1 cellular context compared by ENCODE assay signal in genomic region chr3:24067483-24067882, GRCh38.
TF ChIP-seq lines count a peak whose summit lies in the region.

No MANE protein-coding gene starts in this region.

TF ChIP-seq in SK-N-SH, 30 proteins besides CTCF, POLR2A, EP300 and RAD21 (continued from another document):
- TF ChIP-seq, protein P1, sequence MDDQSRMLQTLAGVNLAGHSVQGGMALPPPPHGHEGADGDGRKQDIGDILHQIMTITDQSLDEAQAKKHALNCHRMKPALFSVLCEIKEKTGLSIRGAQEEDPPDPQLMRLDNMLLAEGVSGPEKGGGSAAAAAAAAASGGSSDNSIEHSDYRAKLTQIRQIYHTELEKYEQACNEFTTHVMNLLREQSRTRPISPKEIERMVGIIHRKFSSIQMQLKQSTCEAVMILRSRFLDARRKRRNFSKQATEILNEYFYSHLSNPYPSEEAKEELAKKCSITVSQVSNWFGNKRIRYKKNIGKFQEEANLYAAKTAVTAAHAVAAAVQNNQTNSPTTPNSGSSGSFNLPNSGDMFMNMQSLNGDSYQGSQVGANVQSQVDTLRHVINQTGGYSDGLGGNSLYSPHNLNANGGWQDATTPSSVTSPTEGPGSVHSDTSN (IDR thresholded peaks at IDR 0.05): no peak
- TF ChIP-seq ZBTB33 (IDR thresholded peaks at IDR 0.05; ENCODE audit: borderline replicate concordance, low read depth): no peak
- no peak for TF ChIP-seq SMC3 (IDR thresholded peaks at IDR 0.05; ENCODE audit: low read depth, low read length)
- TF ChIP-seq SIN3A (IDR thresholded peaks at IDR 0.05; ENCODE audit: borderline replicate concordance, low read depth, low read length): no peak
- no peak for TF ChIP-seq YY1 (IDR thresholded peaks at IDR 0.05; ENCODE audit: low read depth)
- TF ChIP-seq GATA2 (CRISPR knock-in tag; IDR thresholded peaks at IDR 0.05): no peak
- no peak for TF ChIP-seq FOXJ3 (CRISPR knock-in tag; IDR thresholded peaks at IDR 0.05)
